25 cellular contexts compared by ENCODE assay signal in genomic region chr2:236959876-236960275, GRCh38.
A peak's percentile ranks its signal among the peaks of the same experiment; 100 is the strongest.
DNase-seq lines count a peak whose midpoint lies in the region; ATAC-seq and TF ChIP-seq lines count a peak whose summit lies in the region.
"Had no signal": no experiment of that assay in that cellular context is flagged by ENCODE, and none has a peak within 500 bp of the region (broad histone marks: within the 10 kb centered on the region; RNA-seq: fewer than 3 reads in every experiment).

No MANE protein-coding gene starts in this region.

- H3K4me3 Mint-ChIP-seq in glutamatergic neuron (ENCODE audit: unreplicated experiment), result no peak overlapping the region
- H3K4me3 Mint-ChIP-seq in stimulated activated memory B cell treated with anti-CD40 and anti-IgM and Interleukin-4, amounts not matched to agents 10 μg/mL and 1 μg/mL and 100 μg/mL, for 72 hours, result no peak overlapping the region
- H3K4me3 Mint-ChIP-seq: activated naive CD4-positive, alpha-beta T cell treated with anti-CD3 and anti-CD28 coated beads for 36 hours; natural killer cell treated with Interleukin-12 subunit alpha and Interleukin-12 subunit beta and Interleukin-15 and Interleukin-18, amount 100 ng/mL, for 72 hours had no signal

- no peak for TF ChIP-seq CTCF in glutamatergic neuron (IDR thresholded peaks at IDR 0.05; ENCODE audit: partially characterized antibody, unreplicated experiment)
- no peak for TF ChIP-seq CTCF in GM10248 (IDR thresholded peaks at IDR 0.05; ENCODE audit: control extremely low read depth, extremely low read depth, low read depth, missing control alignments)
- TF ChIP-seq CTCF in OCI-LY7 (conservative IDR thresholded peaks at IDR 0.05; ENCODE audit: low read length), result no peak

- no peaks in the 10 kb centered on the region for H3F3A ChIP-seq in GM23248 (ENCODE audit: insufficient read depth)

- DNase-seq in GM23248, result peak; percentile 43
- no peak for DNase-seq in glutamatergic neuron
- DNase-seq in medulla oblongata (ENCODE audit: extremely low spot score), result peak; percentile 22
- DNase-seq in GM10248 (ENCODE audit: extremely low spot score), result no peak
- DNase-seq in OCI-LY7 (ENCODE audit: low spot score), result no peak
- DNase-seq: activated CD8-positive, alpha-beta memory T cell treated with anti-CD3 and anti-CD28 coated beads for 24 hours; activated naive CD4-positive, alpha-beta T cell treated with anti-CD3 and anti-CD28 coated beads for 36 hours; activated T-cell treated with anti-CD3 and anti-CD28 coated beads, Interleukin-2, amount 50 U/mL, for 48 hours; BE2C; colonic mucosa; DMS79; GF-D8; H7; left colon; midbrain; NCI-H1048; NCI-H1694 treated with DMSO at 0.1 percent for 48 hours; NCI-H526 treated with DMSO at 0.1 percent for 48 hours had no signal

- H3K79me2 ChIP-seq in GM23248 (ENCODE audit: insufficient read depth), result no peaks in the 10 kb centered on the region
- H3K79me2 ChIP-seq in OCI-LY7 (ENCODE audit: insufficient read depth, low read depth, low read length), result no peaks in the 10 kb centered on the region

- in situ Hi-C loops in GM23248 (cut with MboI), result no loop called here

- no peak overlapping the region for H3K4me3 ChIP-seq in GM23248
- no peak overlapping the region for H3K4me3 ChIP-seq in OCI-LY7 (ENCODE audit: low read depth, low read length, poor library complexity, severe bottlenecking)
- H3K4me3 ChIP-seq: A549, breast epithelium, colonic mucosa, ovary had no signal

- BruUV-seq in OCI-LY7 (replicated peaks; lab: Mats Ljungman, UMichigan), result no TSS peak

- no peaks in the 10 kb centered on the region for H3K36me3 ChIP-seq in GM23248 (ENCODE audit: low read depth)
- H3K36me3 ChIP-seq in OCI-LY7 (ENCODE audit: insufficient read depth, low read length), result no peaks in the 10 kb centered on the region
- H3K36me3 ChIP-seq: BE2C, breast epithelium, colonic mucosa, ovary had no signal

- H3K9me3 ChIP-seq in GM23248 (ENCODE audit: low read depth) (no peaks in the 10 kb centered on the region), OCI-LY7 (ENCODE audit: low read length) (no peaks in the 10 kb centered on the region)
- H3K9me3 ChIP-seq: A549, BE2C, breast epithelium, colonic mucosa, ovary had no signal

- H2AFZ ChIP-seq in GM23248, result no peak overlapping the region
- no peak overlapping the region for H2AFZ ChIP-seq in OCI-LY7 (ENCODE audit: low read length)

- peak; percentile 5 for ATAC-seq in stimulated activated memory B cell treated with anti-CD40 and anti-IgM and Interleukin-4, amounts not matched to agents 10 μg/mL and 1 μg/mL and 100 μg/mL, for 72 hours
- ATAC-seq in HG02678 (IDR thresholded peaks at IDR 0.05; ENCODE audit: unreplicated experiment) (no peak), HG03280 (IDR thresholded peaks at IDR 0.05; ENCODE audit: unreplicated experiment) (no peak)
- ATAC-seq: A549, left colon had no signal

- H3K27me3 Mint-ChIP-seq in glutamatergic neuron (ENCODE audit: unreplicated experiment), result no peaks in the 10 kb centered on the region
- H3K27me3 Mint-ChIP-seq in stimulated activated memory B cell treated with anti-CD40 and anti-IgM and Interleukin-4, amounts not matched to agents 10 μg/mL and 1 μg/mL and 100 μg/mL, for 72 hours, result peaks cover 39% of the 10 kb centered on the region

- H3K27me3 ChIP-seq in GM23248 (replicated peaks; ENCODE audit: insufficient read depth), result peaks cover 5% of the 10 kb centered on the region; the same call in 1 of the 2 replicates
- H3K27me3 ChIP-seq: BE2C, breast epithelium, colonic mucosa, ovary had no signal

- H3K27ac Mint-ChIP-seq in glutamatergic neuron (ENCODE audit: unreplicated experiment), result peak overlapping the region; percentile 70
- no peak overlapping the region for H3K27ac Mint-ChIP-seq in stimulated activated memory B cell treated with anti-CD40 and anti-IgM and Interleukin-4, amounts not matched to agents 10 μg/mL and 1 μg/mL and 100 μg/mL, for 72 hours
- H3K27ac Mint-ChIP-seq: activated naive CD4-positive, alpha-beta T cell treated with anti-CD3 and anti-CD28 coated beads for 36 hours; natural killer cell treated with Interleukin-12 subunit alpha and Interleukin-12 subunit beta and Interleukin-15 and Interleukin-18, amount 100 ng/mL, for 72 hours had no signal

- WGBS in GM23248 (ENCODE audit: low coverage in 1 of 2, low lambda C conversion rate in 2 of 2, missing lambda C conversion rate in 2 of 2), 2 experiments, result 17 to 25% methylated on average over 9 of the region's 9 CpGs

- H3K27ac ChIP-seq in GM23248 (no peak overlapping the region), OCI-LY7 (ENCODE audit: low read depth, low read length, poor library complexity, severe bottlenecking) (no peak overlapping the region)
- H3K27ac ChIP-seq: A549, colonic mucosa, ovary had no signal

- no peak overlapping the region for H3K9ac ChIP-seq in GM23248

- intact Hi-C loops in OCI-LY7 (cut with micrococcal nuclease; ENCODE audit: unreplicated experiment), result no loop called here

- peaks cover 10% of the 10 kb centered on the region for H3K9me3 Mint-ChIP-seq in glutamatergic neuron (ENCODE audit: unreplicated experiment)
- H3K9me3 Mint-ChIP-seq in stimulated activated memory B cell treated with anti-CD40 and anti-IgM and Interleukin-4, amounts not matched to agents 10 μg/mL and 1 μg/mL and 100 μg/mL, for 72 hours, result no peaks in the 10 kb centered on the region
- H3K9me3 Mint-ChIP-seq: activated naive CD4-positive, alpha-beta T cell treated with anti-CD3 and anti-CD28 coated beads for 36 hours; natural killer cell treated with Interleukin-12 subunit alpha and Interleukin-12 subunit beta and Interleukin-15 and Interleukin-18, amount 100 ng/mL, for 72 hours had no signal

- H3K4me2 ChIP-seq in GM23248 (ENCODE audit: unreplicated experiment), result no peak overlapping the region
- H3K4me2 ChIP-seq in OCI-LY7 (ENCODE audit: low read length), result no peak overlapping the region
- H3K4me2 ChIP-seq: A549 had no signal

- no peaks in the 10 kb centered on the region for H4K20me1 ChIP-seq in GM23248 (ENCODE audit: insufficient read depth)
- no peaks in the 10 kb centered on the region for H4K20me1 ChIP-seq in OCI-LY7 (ENCODE audit: insufficient read depth, low read length)

- H3K4me1 Mint-ChIP-seq in glutamatergic neuron (ENCODE audit: low read depth, unreplicated experiment), result peaks cover 11% of the 10 kb centered on the region
- H3K4me1 Mint-ChIP-seq in stimulated activated memory B cell treated with anti-CD40 and anti-IgM and Interleukin-4, amounts not matched to agents 10 μg/mL and 1 μg/mL and 100 μg/mL, for 72 hours, result no peaks in the 10 kb centered on the region

- H3K4me1 ChIP-seq in GM23248 (ENCODE audit: insufficient read depth) (no peaks in the 10 kb centered on the region), OCI-LY7 (ENCODE audit: insufficient read depth, low read length, poor library complexity, severe bottlenecking) (no peaks in the 10 kb centered on the region)
- H3K4me1 ChIP-seq: A549, BE2C, breast epithelium, colonic mucosa had no signal

- POLR2A ChIA-PET in GM10248 (lab: Yijun Ruan, JAX) (no interaction called here), OCI-LY7 (lab: Charles Lee) (no interaction called here)

- peaks cover 19% of the 10 kb centered on the region for H3K36me3 Mint-ChIP-seq in glutamatergic neuron (ENCODE audit: unreplicated experiment)
- H3K36me3 Mint-ChIP-seq in stimulated activated memory B cell treated with anti-CD40 and anti-IgM and Interleukin-4, amounts not matched to agents 10 μg/mL and 1 μg/mL and 100 μg/mL, for 72 hours, result no peaks in the 10 kb centered on the region
- H3K36me3 Mint-ChIP-seq: natural killer cell treated with Interleukin-12 subunit alpha and Interleukin-12 subunit beta and Interleukin-15 and Interleukin-18, amount 100 ng/mL, for 72 hours had no signal

- CTCF ChIA-PET in GM10248 (lab: Yijun Ruan, JAX), result interaction anchor here (0.9 to 1.4 kb wide), 2 partner anchors 11 to 26 kb away, joined by 3 read pairs; no protein-coding TSS in a partner anchor
- CTCF ChIA-PET in OCI-LY7 (lab: Charles Lee; ENCODE audit: unreplicated experiment), result no interaction called here

- no peaks in the 10 kb centered on the region for H3K9me2 ChIP-seq in GM23248 (ENCODE audit: insufficient read depth)
- no peaks in the 10 kb centered on the region for H3K9me2 ChIP-seq in OCI-LY7 (ENCODE audit: insufficient read depth, low read length)

Comparison
In these comparisons a context has a peak if more than half of its experiments do, and no peak if none do; other contexts are left out.
1. DNase-seq: peak in GM23248 (single experiment) and medulla oblongata (single experiment); none in glutamatergic neuron (single experiment), GM10248 (single experiment) and OCI-LY7 (single experiment).